Comparison of ENCODE assay signal across 29 cellular contexts in genomic region chr17:28291780-28292330, GRCh38. TPM values are rescaled to one million over a fixed set of nuclear protein-coding genes. Genes with fewer than 3 reads are reported as not detected.
"Had no signal": no experiment of that assay in that cellular context is flagged by ENCODE, and none has a peak within 500 bp of the region (broad histone marks: within the 10 kb centered on the region; RNA-seq: fewer than 3 reads in every experiment).

No MANE protein-coding gene starts in this region.

- H3K9me3 ChIP-seq: ascending aorta, gastroesophageal sphincter, heart right ventricle had no signal

- FAIRE-seq: bronchial epithelial cell had no signal

- DNase-seq: activated CD4-positive, alpha-beta memory T cell treated with anti-CD3 and anti-CD28 coated beads, Interleukin-2, amount 10 ng/mL, durations not matched to agents 7 days and 5 days; activated CD4-positive, alpha-beta T cell treated with anti-CD3 and anti-CD28 coated beads for 1 hour; activated CD4-positive, alpha-beta T cell treated with anti-CD3 and anti-CD28 coated beads for 4 hours; activated CD4-positive, alpha-beta T cell treated with anti-CD3 and anti-CD28 coated beads, Interleukin-2, amount 10 ng/mL, durations not matched to agents 7 days and 5 days; activated CD4-positive, alpha-beta T cell treated with anti-CD3 and anti-CD28 coated beads, Interleukin-2, amount 50 U/mL, for 4 hours; activated CD8-positive, alpha-beta memory T cell treated with anti-CD3 and anti-CD28 coated beads, Interleukin-2, amount 50 U/mL, for 48 hours; activated gamma-delta T cell; activated naive CD4-positive, alpha-beta T cell; activated naive CD4-positive, alpha-beta T cell treated with anti-CD3 and anti-CD28 coated beads, Interleukin-2, amount 10 ng/mL, durations not matched to agents 7 days and 5 days; activated naive CD8-positive, alpha-beta T cell treated with anti-CD3 and anti-CD28 coated beads, Interleukin-2, amount 10 ng/mL, durations not matched to agents 7 days and 5 days; activated T-cell treated with anti-CD3 and anti-CD28 coated beads for 4 hours; activated T-cell treated with anti-CD3 and anti-CD28 coated beads, Interleukin-2, amount 50 U/mL, for 24 hours; activated T-cell treated with anti-CD3 and anti-CD28 coated beads, Interleukin-2, amount 50 U/mL, for 72 hours; brain microvascular endothelial cell; dorsolateral prefrontal cortex; effector memory CD4-positive, alpha-beta T cell; endodermal cell; foreskin melanocyte; heart right ventricle; T-helper 17 cell; T1000 had no signal

- H3K27ac ChIP-seq: ascending aorta, brain microvascular endothelial cell, coronary artery, dorsolateral prefrontal cortex, gastroesophageal sphincter, heart right ventricle, hepatocyte had no signal

- H3K36me3 ChIP-seq: ascending aorta, brain microvascular endothelial cell, gastroesophageal sphincter, heart right ventricle had no signal

- H3K27me3 ChIP-seq: ascending aorta, dorsolateral prefrontal cortex, hepatocyte had no signal

- H3K4me1 ChIP-seq: ascending aorta, gastroesophageal sphincter, heart right ventricle had no signal

- H3K4me3 ChIP-seq: ascending aorta, coronary artery, dorsolateral prefrontal cortex, gastroesophageal sphincter, heart right ventricle, hepatocyte had no signal

- ATAC-seq: activated naive CD4-positive, alpha-beta T cell treated with anti-CD3 and anti-CD28 coated beads, Interleukin-2, amount 50 U/mL, for 72 hours; activated T-cell treated with anti-CD3 and anti-CD28 coated beads, Interleukin-2, amount 50 U/mL, for 72 hours; esophagus mucosa; gastroesophageal sphincter; heart right ventricle; T-helper 17 cell; WTC11 had no signal

RNA-seq across cellular contexts. Expression of gene TMEM97, which starts 27.1 kb away (rescaled TPM):
- total RNA-seq: ascending aorta had no signal
